In the genomic region with DNA sequence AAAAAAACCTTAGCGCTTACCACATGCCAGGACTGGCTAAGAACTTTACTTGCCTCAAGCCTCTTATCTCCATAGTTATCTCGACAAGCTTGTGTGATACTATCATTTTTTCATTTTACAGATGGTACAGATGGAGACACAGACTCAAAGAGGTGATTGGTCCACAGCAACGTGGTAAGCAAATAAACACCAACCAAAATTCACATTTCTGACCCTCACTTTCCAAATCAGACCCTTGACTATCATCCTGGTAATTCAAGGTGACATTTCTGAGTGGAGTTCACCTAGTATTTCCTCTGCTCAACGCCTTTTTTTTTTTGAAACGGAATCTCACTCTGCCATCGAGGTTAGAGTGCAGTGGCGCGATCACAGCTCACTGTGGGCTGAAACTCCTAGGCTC, we compare ENCODE assay signal across 1 cellular context.
TF ChIP-seq lines count a peak whose summit lies in the region.

No MANE protein-coding gene starts in this region.

TF ChIP-seq in H1, 55 proteins besides CTCF, POLR2A, EP300 and RAD21:
- no peak for TF ChIP-seq RBBP5 (IDR thresholded peaks at IDR 0.05; ENCODE audit: borderline replicate concordance, low read depth, low read length)
- no peak for TF ChIP-seq CHD2 (IDR thresholded peaks at IDR 0.05; ENCODE audit: low read length)
- TF ChIP-seq USF2 (IDR thresholded peaks at IDR 0.05; ENCODE audit: low read length): no peak
- TF ChIP-seq ATF2 (IDR thresholded peaks at IDR 0.05; ENCODE audit: low read length): no peak
- no peak for TF ChIP-seq RXRA (IDR thresholded peaks at IDR 0.05; ENCODE audit: insufficient read depth, low read depth, low read length)
